ENCODE assay signal across 20 cellular contexts in genomic region chrX:13990126-13990525, GRCh38.
"Had no signal": no experiment of that assay in that cellular context is flagged by ENCODE, and none has a peak within 500 bp of the region (broad histone marks: within the 10 kb centered on the region; RNA-seq: fewer than 3 reads in every experiment).

No MANE protein-coding gene starts in this region.

- H3K27me3 ChIP-seq: adrenal gland, hepatocyte, neutrophil had no signal

- H3K9me3 ChIP-seq: adrenal gland, left ventricle myocardium inferior, neutrophil had no signal

- H3K4me3 ChIP-seq: adrenal gland, hepatocyte, left ventricle myocardium inferior had no signal

- H3K4me1 ChIP-seq: adrenal gland, left ventricle myocardium inferior, parathyroid adenoma had no signal

- H3K27ac ChIP-seq: adrenal gland, epithelial cell of prostate, hepatocyte, left ventricle myocardium inferior, neutrophil, parathyroid adenoma had no signal

- DNase-seq: activated naive CD4-positive, alpha-beta T cell; activated T-cell treated with anti-CD3 and anti-CD28 coated beads, Interleukin-2, amount 50 U/mL, for 1 hour; adrenal gland; cerebellar nuclear complex; cortex of kidney; immature natural killer cell; kidney glomerular epithelial cell; left ventricle myocardium inferior; stimulated activated CD4-positive, alpha-beta T cell treated with anti-CD3 and anti-CD28 coated beads, Interleukin-2, amount 100 ng/mL, for 48 hours; stimulated activated CD8-positive, alpha-beta memory T cell treated with anti-CD3 and anti-CD28 coated beads, Interleukin-4, amount 100 ng/mL, for 48 hours; stimulated activated naive B cell treated with anti-CD40 and anti-IgM and Interleukin-4, amounts not matched to agents 10 μg/mL and 1 μg/mL and 100 μg/mL, for 72 hours; T-helper 9 cell had no signal

- H3K36me3 ChIP-seq: adrenal gland, left ventricle myocardium inferior, neutrophil had no signal

- ATAC-seq: activated T-helper 17 cell treated with anti-CD3 and anti-CD28 coated beads, Interleukin-2, amount 50 U/mL, for 72 hours; natural killer cell treated with Interleukin-12 subunit alpha and Interleukin-12 subunit beta and Interleukin-15 and Interleukin-18, amount 100 ng/mL, for 72 hours; sciatic nerve; stimulated activated naive B cell treated with anti-CD40 and anti-IgM and Interleukin-4, amounts not matched to agents 10 μg/mL and 1 μg/mL and 100 μg/mL, for 72 hours; WTC11 had no signal
